30 cellular contexts compared by ENCODE assay signal in genomic region chr1:33610391-33610790, GRCh38.
"Had no signal": no experiment of that assay in that cellular context is flagged by ENCODE, and none has a peak within 500 bp of the region (broad histone marks: within the 10 kb centered on the region; RNA-seq: fewer than 3 reads in every experiment).

No MANE protein-coding gene starts in this region.

- H3K27ac Mint-ChIP-seq: activated CD4-positive, alpha-beta memory T cell treated with anti-CD3 and anti-CD28 coated beads for 36 hours; activated CD4-positive, alpha-beta T cell treated with anti-CD3 and anti-CD28 coated beads for 36 hours; activated CD4-positive, alpha-beta T cell treated with anti-CD3 and anti-CD28 coated beads, Interleukin-2, amount 10 ng/mL, durations not matched to agents 24 days and 14 days; activated CD8-positive, alpha-beta memory T cell treated with anti-CD3 and anti-CD28 coated beads, Interleukin-2, amount 10 ng/mL, durations not matched to agents 7 days and 5 days; activated CD8-positive, alpha-beta T cell treated with anti-CD3 and anti-CD28 coated beads, Interleukin-2, amount 10 ng/mL, durations not matched to agents 7 days and 5 days; activated naive CD4-positive, alpha-beta T cell treated with anti-CD3 and anti-CD28 coated beads for 36 hours; activated naive CD4-positive, alpha-beta T cell treated with anti-CD3 and anti-CD28 coated beads, Interleukin-2, amount 50 U/mL, for 24 hours; activated naive CD8-positive, alpha-beta T cell treated with anti-CD3 and anti-CD28 coated beads for 36 hours; activated naive CD8-positive, alpha-beta T cell treated with anti-CD3 and anti-CD28 coated beads, Interleukin-2, amount 50 U/mL, for 24 hours; activated T-helper 1 cell treated with anti-CD3 and anti-CD28 coated beads, Interleukin-12 subunit alpha, Interleukin-12 subunit beta, Interleukin-2, Interleukin-4 antibody, amounts not matched to agents 30 ng/mL and 10 ng/mL and 1 ng/mL, durations not matched to agents 14 hours and 24 hours and 36 hours; activated T-helper 2 cell treated with anti-CD3 and anti-CD28 coated beads, Interferon-gamma antibody, Interleukin-2, Interleukin-4, amounts not matched to agents 10 μg/mL and 5 μg/mL and 100 μg/mL, durations not matched to agents 14 hours and 24 hours and 36 hours; endodermal cell had no signal

- ATAC-seq: activated CD4-positive, alpha-beta T cell treated with anti-CD3 and anti-CD28 coated beads for 36 hours; activated CD8-positive, alpha-beta memory T cell treated with anti-CD3 and anti-CD28 coated beads, Interleukin-2, amount 10 ng/mL, durations not matched to agents 7 days and 5 days; activated CD8-positive, alpha-beta T cell treated with anti-CD3 and anti-CD28 coated beads, Interleukin-2, amount 10 ng/mL, durations not matched to agents 7 days and 5 days; activated naive CD8-positive, alpha-beta T cell treated with anti-CD3 and anti-CD28 coated beads, Interleukin-2, amount 50 U/mL, for 24 hours; body of pancreas; esophagus mucosa; foreskin keratinocyte; gastrocnemius medialis had no signal

- H3K4me3 ChIP-seq: adrenal gland, body of pancreas, gastrocnemius medialis, heart right ventricle had no signal

- H3K27ac ChIP-seq: adrenal gland, body of pancreas, foreskin keratinocyte, gastrocnemius medialis had no signal

- H3K27me3 ChIP-seq: adrenal gland, body of pancreas had no signal

- H3K9me3 Mint-ChIP-seq: activated CD4-positive, alpha-beta memory T cell treated with anti-CD3 and anti-CD28 coated beads for 36 hours; activated CD4-positive, alpha-beta T cell treated with anti-CD3 and anti-CD28 coated beads, Interleukin-2, amount 10 ng/mL, durations not matched to agents 24 days and 14 days; activated naive CD4-positive, alpha-beta T cell treated with anti-CD3 and anti-CD28 coated beads for 36 hours; activated naive CD4-positive, alpha-beta T cell treated with anti-CD3 and anti-CD28 coated beads, Interleukin-2, amount 50 U/mL, for 24 hours; activated naive CD8-positive, alpha-beta T cell treated with anti-CD3 and anti-CD28 coated beads for 36 hours; activated naive CD8-positive, alpha-beta T cell treated with anti-CD3 and anti-CD28 coated beads, Interleukin-2, amount 50 U/mL, for 24 hours; activated T-helper 1 cell treated with anti-CD3 and anti-CD28 coated beads, Interleukin-12 subunit alpha, Interleukin-12 subunit beta, Interleukin-2, Interleukin-4 antibody, amounts not matched to agents 30 ng/mL and 10 ng/mL and 1 ng/mL, durations not matched to agents 14 hours and 24 hours and 36 hours; activated T-helper 2 cell treated with anti-CD3 and anti-CD28 coated beads, Interferon-gamma antibody, Interleukin-2, Interleukin-4, amounts not matched to agents 10 μg/mL and 5 μg/mL and 100 μg/mL, durations not matched to agents 14 hours and 24 hours and 36 hours; endodermal cell had no signal

- H3K9me3 ChIP-seq: adrenal gland, body of pancreas, gastrocnemius medialis, heart right ventricle had no signal

- H3K36me3 ChIP-seq: adrenal gland, gastrocnemius medialis, heart right ventricle had no signal

- H3K4me1 Mint-ChIP-seq: activated CD4-positive, alpha-beta T cell treated with anti-CD3 and anti-CD28 coated beads for 36 hours; activated CD4-positive, alpha-beta T cell treated with anti-CD3 and anti-CD28 coated beads, Interleukin-2, amount 10 ng/mL, durations not matched to agents 24 days and 14 days; activated CD8-positive, alpha-beta memory T cell treated with anti-CD3 and anti-CD28 coated beads, Interleukin-2, amount 10 ng/mL, durations not matched to agents 7 days and 5 days; activated naive CD4-positive, alpha-beta T cell treated with anti-CD3 and anti-CD28 coated beads, Interleukin-2, amount 50 U/mL, for 24 hours; activated naive CD8-positive, alpha-beta T cell treated with anti-CD3 and anti-CD28 coated beads for 36 hours; activated naive CD8-positive, alpha-beta T cell treated with anti-CD3 and anti-CD28 coated beads, Interleukin-2, amount 50 U/mL, for 24 hours; endodermal cell had no signal

- DNase-seq: activated CD4-positive, alpha-beta memory T cell treated with anti-CD3 and anti-CD28 coated beads for 36 hours; activated CD4-positive, alpha-beta T cell treated with anti-CD3 and anti-CD28 coated beads for 36 hours; activated CD4-positive, alpha-beta T cell treated with anti-CD3 and anti-CD28 coated beads, Interleukin-2, amount 10 ng/mL, durations not matched to agents 24 days and 14 days; activated CD4-positive, CD25-positive, alpha-beta regulatory T cell; activated CD4-positive, CD25-positive, alpha-beta regulatory T cell treated with anti-CD3 and anti-CD28 coated beads, Interleukin-2, amount 50 U/mL, for 72 hours; activated CD8-positive, alpha-beta memory T cell treated with anti-CD3 and anti-CD28 coated beads, Interleukin-2, amount 10 ng/mL, durations not matched to agents 7 days and 5 days; activated CD8-positive, alpha-beta memory T cell treated with anti-CD3 and anti-CD28 coated beads, Interleukin-2, amount 50 U/mL, for 4 hours; activated CD8-positive, alpha-beta T cell treated with anti-CD3 and anti-CD28 coated beads, Interleukin-2, amount 10 ng/mL, durations not matched to agents 7 days and 5 days; activated effector memory CD4-positive, alpha-beta T cell treated with anti-CD3 and anti-CD28 coated beads, Interleukin-2, amount 50 U/mL, for 16 hours; activated naive CD4-positive, alpha-beta T cell treated with anti-CD3 and anti-CD28 coated beads for 36 hours; activated naive CD8-positive, alpha-beta T cell treated with anti-CD3 and anti-CD28 coated beads for 36 hours; activated naive CD8-positive, alpha-beta T cell treated with anti-CD3 and anti-CD28 coated beads, Interleukin-2, amount 50 U/mL, for 24 hours; activated T-cell treated with anti-CD3 and anti-CD28 coated beads, Interleukin-2, amount 50 U/mL, for 1 hour; activated T-cell treated with anti-CD3 and anti-CD28 coated beads, Interleukin-2, amount 50 U/mL, for 48 hours; adrenal gland; amygdala; aorta; body of pancreas; caudate nucleus; effector memory CD4-positive, alpha-beta T cell; endodermal cell; foreskin keratinocyte; gastrocnemius medialis; heart right ventricle; T-helper 2 cell had no signal

- H3K4me1 ChIP-seq: adrenal gland, foreskin keratinocyte, gastrocnemius medialis had no signal

- FAIRE-seq: colon had no signal

- H3K36me3 Mint-ChIP-seq: activated CD4-positive, alpha-beta memory T cell treated with anti-CD3 and anti-CD28 coated beads for 36 hours; activated CD8-positive, alpha-beta memory T cell treated with anti-CD3 and anti-CD28 coated beads, Interleukin-2, amount 10 ng/mL, durations not matched to agents 7 days and 5 days; activated naive CD4-positive, alpha-beta T cell treated with anti-CD3 and anti-CD28 coated beads, Interleukin-2, amount 50 U/mL, for 24 hours; activated naive CD8-positive, alpha-beta T cell treated with anti-CD3 and anti-CD28 coated beads for 36 hours had no signal

- H3K4me3 Mint-ChIP-seq: activated CD4-positive, alpha-beta memory T cell treated with anti-CD3 and anti-CD28 coated beads for 36 hours; activated CD4-positive, alpha-beta T cell treated with anti-CD3 and anti-CD28 coated beads for 36 hours; activated CD4-positive, alpha-beta T cell treated with anti-CD3 and anti-CD28 coated beads, Interleukin-2, amount 10 ng/mL, durations not matched to agents 24 days and 14 days; activated CD8-positive, alpha-beta memory T cell treated with anti-CD3 and anti-CD28 coated beads, Interleukin-2, amount 10 ng/mL, durations not matched to agents 7 days and 5 days; activated CD8-positive, alpha-beta T cell treated with anti-CD3 and anti-CD28 coated beads, Interleukin-2, amount 10 ng/mL, durations not matched to agents 7 days and 5 days; activated naive CD4-positive, alpha-beta T cell treated with anti-CD3 and anti-CD28 coated beads for 36 hours; activated naive CD4-positive, alpha-beta T cell treated with anti-CD3 and anti-CD28 coated beads, Interleukin-2, amount 50 U/mL, for 24 hours; activated naive CD8-positive, alpha-beta T cell treated with anti-CD3 and anti-CD28 coated beads for 36 hours; activated naive CD8-positive, alpha-beta T cell treated with anti-CD3 and anti-CD28 coated beads, Interleukin-2, amount 50 U/mL, for 24 hours; activated T-helper 1 cell treated with anti-CD3 and anti-CD28 coated beads, Interleukin-12 subunit alpha, Interleukin-12 subunit beta, Interleukin-2, Interleukin-4 antibody, amounts not matched to agents 30 ng/mL and 10 ng/mL and 1 ng/mL, durations not matched to agents 14 hours and 24 hours and 36 hours; endodermal cell had no signal
